1 cellular context compared by ENCODE assay signal in genomic region chr1:16155537-16156410, GRCh38.
TF ChIP-seq lines count a peak whose summit lies in the region.

Gene EPHA2 (minus strand): TSS chr1:16156069. CDS start chr1:16155932, 137 bp downstream.

TF ChIP-seq in HepG2, 621 proteins besides CTCF, POLR2A, EP300 and RAD21 (continued from another document and continues in another):
- 0 out of 2 replicates have a peak, but pooled peaks have one; percentile 61 for TF ChIP-seq ZNF142 (CRISPR knock-in tag; IDR thresholded peaks at IDR 0.05)
- TF ChIP-seq SMYD3 (CRISPR knock-in tag; IDR thresholded peaks at IDR 0.05), result peak; percentile 62; the same call in 1 of the 2 replicates
- TF ChIP-seq SOX5 (CRISPR knock-in tag; IDR thresholded peaks at IDR 0.05; ENCODE audit: borderline replicate concordance), result peak; percentile 66; the same call in 1 of the 2 replicates
- TF ChIP-seq ZNF138 (CRISPR knock-in tag; IDR thresholded peaks at IDR 0.05; ENCODE audit: low read depth), result 0 out of 2 replicates have a peak, but pooled peaks have one; percentile 70
- TF ChIP-seq ZFX (CRISPR knock-in tag; IDR thresholded peaks at IDR 0.05; ENCODE audit: low read depth), result peak; percentile 77
- peak; percentile 78 for TF ChIP-seq ZNF574 (CRISPR knock-in tag; IDR thresholded peaks at IDR 0.05)
- 0 out of 2 replicates have a peak, but pooled peaks have one; percentile 61 for TF ChIP-seq ZSCAN31 (CRISPR knock-in tag; IDR thresholded peaks at IDR 0.05; ENCODE audit: low read depth)
- TF ChIP-seq IRX3 (CRISPR knock-in tag; IDR thresholded peaks at IDR 0.05; ENCODE audit: borderline replicate concordance, low read depth), result peak; percentile 88; the same call in 1 of the 2 replicates
- TF ChIP-seq KLF6 (CRISPR knock-in tag; IDR thresholded peaks at IDR 0.05), result peak; percentile 92; the same call in 1 of the 2 replicates
- no peak for TF ChIP-seq FLYWCH1 (CRISPR knock-in tag; IDR thresholded peaks at IDR 0.05)
- TF ChIP-seq ZFP41 (CRISPR knock-in tag; IDR thresholded peaks at IDR 0.05; ENCODE audit: borderline replicate concordance), result no peak
- peak; percentile 65; the same call in 1 of the 2 replicates for TF ChIP-seq HES4 (CRISPR knock-in tag; IDR thresholded peaks at IDR 0.05; ENCODE audit: borderline replicate concordance)
- 0 out of 4 replicates have a peak, but pooled peaks of 1 of the 2 experiments have one; percentile 10 for TF ChIP-seq NR2F1 (CRISPR knock-in tag; IDR thresholded peaks at IDR 0.05)
- TF ChIP-seq ZNF552 (CRISPR knock-in tag; IDR thresholded peaks at IDR 0.05; ENCODE audit: borderline replicate concordance), result peak; percentile 17; the same call in 1 of the 2 replicates
- TF ChIP-seq SRY (CRISPR knock-in tag; IDR thresholded peaks at IDR 0.05), result peak; percentile 86; the same call in 1 of the 2 replicates
- no peak; the same call in 1 of the 2 replicates for TF ChIP-seq ZNF564 (CRISPR knock-in tag; IDR thresholded peaks at IDR 0.05)
- TF ChIP-seq HOXA3 (CRISPR knock-in tag; IDR thresholded peaks at IDR 0.05), result peak; percentile 85
- TF ChIP-seq GABPB1 (CRISPR knock-in tag; IDR thresholded peaks at IDR 0.05), result peak; percentile 59
- peak; percentile 24; the same call in 1 of the 2 replicates for TF ChIP-seq ZNF503 (CRISPR knock-in tag; IDR thresholded peaks at IDR 0.05)
- peak; percentile 50 for TF ChIP-seq DBP (CRISPR knock-in tag; IDR thresholded peaks at IDR 0.05; ENCODE audit: not compliant biosample characterization)
- peak; percentile 85 for TF ChIP-seq ATF2 (CRISPR knock-in tag; IDR thresholded peaks at IDR 0.05)
- TF ChIP-seq ZNF230 (CRISPR knock-in tag; IDR thresholded peaks at IDR 0.05), result 0 out of 2 replicates have a peak, but pooled peaks have one; percentile 78
- TF ChIP-seq ZFP1 (CRISPR knock-in tag; IDR thresholded peaks at IDR 0.05), result no peak
- TF ChIP-seq HOXA5 (CRISPR knock-in tag; IDR thresholded peaks at IDR 0.05), result peak; percentile 70; the same call in 1 of the 2 replicates
- peak; percentile 66; the same call in 1 of the 2 replicates for TF ChIP-seq RFX5 (IDR thresholded peaks at IDR 0.05; ENCODE audit: low read depth, low read length)
- peak; percentile 45; the same call in 1 of the 2 replicates for TF ChIP-seq YEATS2 (CRISPR knock-in tag; IDR thresholded peaks at IDR 0.05; ENCODE audit: borderline replicate concordance)
- TF ChIP-seq MYPOP (CRISPR knock-in tag; IDR thresholded peaks at IDR 0.05), result peak; percentile 83
- peak; percentile 99 for TF ChIP-seq POLR2G (IDR thresholded peaks at IDR 0.05; ENCODE audit: low read depth, low read length)
- no peak for TF ChIP-seq ZNF558 (CRISPR knock-in tag; IDR thresholded peaks at IDR 0.05; ENCODE audit: borderline replicate concordance)
- TF ChIP-seq ZNF766 (CRISPR knock-in tag; IDR thresholded peaks at IDR 0.05; ENCODE audit: borderline replicate concordance), result no peak
- TF ChIP-seq ZNF605 (CRISPR knock-in tag; IDR thresholded peaks at IDR 0.05), result peak; percentile 64
- TF ChIP-seq ZNF546 (CRISPR knock-in tag; conservative IDR thresholded peaks at IDR 0.05), result peak; percentile 50; the same call in 1 of the 2 replicates
- no peak for TF ChIP-seq CHD2 (IDR thresholded peaks at IDR 0.05; ENCODE audit: low read depth, low read length)
- no peak for TF ChIP-seq ZNF644 (CRISPR knock-in tag; IDR thresholded peaks at IDR 0.05; ENCODE audit: low read depth)
- no peak for TF ChIP-seq ZNF781 (CRISPR knock-in tag; IDR thresholded peaks at IDR 0.05; ENCODE audit: borderline replicate concordance, not compliant biosample characterization)
- TF ChIP-seq MED13 (CRISPR knock-in tag; IDR thresholded peaks at IDR 0.05), result no peak
- TF ChIP-seq MAFF (IDR thresholded peaks at IDR 0.05; ENCODE audit: low read depth, low read length), result no peak
- TF ChIP-seq DMAP1 (CRISPR knock-in tag; IDR thresholded peaks at IDR 0.05), result no peak
- no peak; the same call in 1 of the 2 replicates for TF ChIP-seq HNF4G (IDR thresholded peaks at IDR 0.05; ENCODE audit: borderline replicate concordance, low read depth, low read length)
- TF ChIP-seq HNF4G (CRISPR knock-in tag; IDR thresholded peaks at IDR 0.05; ENCODE audit: borderline replicate concordance, low read depth), result no peak; the same call in 1 of the 2 replicates
- TF ChIP-seq ZBTB1 (CRISPR knock-in tag; IDR thresholded peaks at IDR 0.05; ENCODE audit: borderline replicate concordance), result no peak
- no peak for TF ChIP-seq ZNF557 (CRISPR knock-in tag; IDR thresholded peaks at IDR 0.05)
- TF ChIP-seq ZIK1 (CRISPR knock-in tag; IDR thresholded peaks at IDR 0.05; ENCODE audit: borderline replicate concordance, low read depth), result no peak
- TF ChIP-seq HOXD1 (CRISPR knock-in tag; IDR thresholded peaks at IDR 0.05), result no peak; the same call in 1 of the 2 replicates
